22 cellular contexts compared by ENCODE assay signal in the genomic region with DNA sequence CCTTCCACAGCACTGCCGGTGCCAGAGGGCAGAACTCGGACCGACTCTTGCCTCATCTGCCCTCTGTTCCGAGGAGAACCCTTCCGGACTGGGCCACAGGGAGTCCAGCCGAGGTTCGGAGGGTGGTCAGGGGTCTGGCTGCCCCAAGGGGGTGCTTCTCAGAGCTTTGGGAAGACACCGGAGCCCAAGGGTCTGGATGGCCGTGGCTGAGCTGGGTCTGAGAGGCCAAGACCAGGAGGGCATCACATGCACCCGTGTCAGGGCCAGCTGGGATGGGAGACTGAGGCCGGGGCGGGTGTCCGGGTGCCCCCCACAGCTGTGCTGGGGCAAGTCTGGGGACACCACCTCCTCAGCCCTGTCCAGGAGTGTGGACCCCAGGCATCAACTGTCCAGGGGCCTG.
"Had no signal": no experiment of that assay in that cellular context is flagged by ENCODE, and none has a peak within 500 bp of the region (broad histone marks: within the 10 kb centered on the region; RNA-seq: fewer than 3 reads in every experiment).

No MANE protein-coding gene starts in this region.

- H3K36me3 ChIP-seq: ascending aorta, brain microvascular endothelial cell, upper lobe of right lung had no signal

- H3K36me3 Mint-ChIP-seq: activated naive CD4-positive, alpha-beta T cell treated with anti-CD3 and anti-CD28 coated beads, Interleukin-2, amount 50 U/mL, for 72 hours; naive thymus-derived CD4-positive, alpha-beta T cell; stimulated activated effector memory CD8-positive, alpha-beta T cell treated with anti-CD3 and anti-CD28 coated beads, Interleukin-12 subunit alpha, Interleukin-12 subunit beta, amount 100 ng/mL, for 72 hours had no signal

- H3K4me1 Mint-ChIP-seq: activated CD4-positive, alpha-beta memory T cell treated with anti-CD3 and anti-CD28 coated beads, Interleukin-2, amount 10 ng/mL, durations not matched to agents 7 days and 5 days; activated CD4-positive, alpha-beta T cell treated with anti-CD3 and anti-CD28 coated beads, Interleukin-2, amount 10 ng/mL, durations not matched to agents 24 days and 14 days; stimulated activated effector memory CD8-positive, alpha-beta T cell treated with anti-CD3 and anti-CD28 coated beads, Interleukin-12 subunit alpha, Interleukin-12 subunit beta, amount 100 ng/mL, for 72 hours had no signal

- H3K27ac ChIP-seq: ascending aorta, brain microvascular endothelial cell, testis, upper lobe of right lung had no signal

- ATAC-seq: activated CD4-positive, CD25-positive, alpha-beta regulatory T cell treated with anti-CD3 and anti-CD28 coated beads, Interleukin-2, amount 50 U/mL, for 24 hours; activated naive CD4-positive, alpha-beta T cell treated with anti-CD3 and anti-CD28 coated beads, Interleukin-2, amount 50 U/mL, for 72 hours; naive thymus-derived CD4-positive, alpha-beta T cell; stimulated activated effector memory CD8-positive, alpha-beta T cell treated with anti-CD3 and anti-CD28 coated beads, Interleukin-12 subunit alpha, Interleukin-12 subunit beta, amount 100 ng/mL, for 72 hours had no signal

- H3K27ac Mint-ChIP-seq: activated CD4-positive, alpha-beta memory T cell treated with anti-CD3 and anti-CD28 coated beads, Interleukin-2, amount 10 ng/mL, durations not matched to agents 7 days and 5 days; activated CD4-positive, alpha-beta T cell treated with anti-CD3 and anti-CD28 coated beads, Interleukin-2, amount 10 ng/mL, durations not matched to agents 24 days and 14 days; activated naive CD4-positive, alpha-beta T cell treated with anti-CD3 and anti-CD28 coated beads, Interleukin-2, amount 50 U/mL, for 72 hours; naive thymus-derived CD4-positive, alpha-beta T cell; stimulated activated effector memory CD8-positive, alpha-beta T cell treated with anti-CD3 and anti-CD28 coated beads, Interleukin-12 subunit alpha, Interleukin-12 subunit beta, amount 100 ng/mL, for 72 hours had no signal

- H3K27me3 ChIP-seq: ascending aorta, brain microvascular endothelial cell, testis, upper lobe of right lung had no signal

- H3K4me3 Mint-ChIP-seq: activated CD4-positive, alpha-beta memory T cell treated with anti-CD3 and anti-CD28 coated beads, Interleukin-2, amount 10 ng/mL, durations not matched to agents 7 days and 5 days; activated CD4-positive, alpha-beta T cell treated with anti-CD3 and anti-CD28 coated beads, Interleukin-2, amount 10 ng/mL, durations not matched to agents 24 days and 14 days; naive thymus-derived CD4-positive, alpha-beta T cell; neural crest cell; stimulated activated effector memory CD8-positive, alpha-beta T cell treated with anti-CD3 and anti-CD28 coated beads, Interleukin-12 subunit alpha, Interleukin-12 subunit beta, amount 100 ng/mL, for 72 hours had no signal

- H3K27me3 Mint-ChIP-seq: activated CD4-positive, alpha-beta memory T cell treated with anti-CD3 and anti-CD28 coated beads, Interleukin-2, amount 10 ng/mL, durations not matched to agents 7 days and 5 days; activated CD4-positive, alpha-beta T cell treated with anti-CD3 and anti-CD28 coated beads, Interleukin-2, amount 10 ng/mL, durations not matched to agents 24 days and 14 days; naive thymus-derived CD4-positive, alpha-beta T cell had no signal

- H3K9ac ChIP-seq: SK-N-SH had no signal

- H3K9me3 Mint-ChIP-seq: activated CD4-positive, alpha-beta memory T cell treated with anti-CD3 and anti-CD28 coated beads, Interleukin-2, amount 10 ng/mL, durations not matched to agents 7 days and 5 days; activated CD4-positive, alpha-beta T cell treated with anti-CD3 and anti-CD28 coated beads, Interleukin-2, amount 10 ng/mL, durations not matched to agents 24 days and 14 days; activated naive CD4-positive, alpha-beta T cell treated with anti-CD3 and anti-CD28 coated beads, Interleukin-2, amount 50 U/mL, for 72 hours; naive thymus-derived CD4-positive, alpha-beta T cell; neural crest cell; stimulated activated effector memory CD8-positive, alpha-beta T cell treated with anti-CD3 and anti-CD28 coated beads, Interleukin-12 subunit alpha, Interleukin-12 subunit beta, amount 100 ng/mL, for 72 hours had no signal

- H3K4me3 ChIP-seq: ascending aorta, lung, testis, upper lobe of right lung had no signal

- DNase-seq: activated CD4-positive, alpha-beta memory T cell treated with anti-CD3 and anti-CD28 coated beads, Interleukin-2, amount 10 ng/mL, durations not matched to agents 7 days and 5 days; activated CD4-positive, alpha-beta T cell treated with anti-CD3 and anti-CD28 coated beads, Interleukin-2, amount 10 ng/mL, durations not matched to agents 24 days and 14 days; activated gamma-delta T cell treated with Interleukin-2 at 50 U/mL for 16 hours; brain microvascular endothelial cell; central memory CD4-positive, alpha-beta T cell; dermis blood vessel endothelial cell; effector CD8-positive, alpha-beta T cell; erythroblast; foreskin melanocyte; hypothalamus; naive thymus-derived CD4-positive, alpha-beta T cell; retina; SK-N-SH; stimulated activated CD4-positive, alpha-beta T cell treated with anti-CD3 and anti-CD28 coated beads, Interleukin-1b, Interleukin-23, amount 100 ng/mL, for 48 hours; testis; upper lobe of right lung had no signal

- H3K4me1 ChIP-seq: testis, upper lobe of right lung had no signal

- H3K9me3 ChIP-seq: ascending aorta, SK-N-SH, testis, upper lobe of right lung had no signal
